9 cellular contexts compared by ENCODE assay signal in genomic region chr17:74442670-74443515, GRCh38. TPM values are rescaled to one million over a fixed set of nuclear protein-coding genes. Genes with fewer than 3 reads are reported as not detected.
DNase-seq lines count a peak whose midpoint lies in the region; ATAC-seq and TF ChIP-seq lines count a peak whose summit lies in the region.
"Had no signal": no experiment of that assay in that cellular context is flagged by ENCODE, and none has a peak within 500 bp of the region (broad histone marks: within the 10 kb centered on the region; RNA-seq: fewer than 3 reads in every experiment).

No MANE protein-coding gene starts in this region.

- H3K27ac ChIP-seq in duodenal mucosa (ENCODE audit: low read depth, low read length) (peak overlapping the region; percentile 96), upper lobe of right lung (peak overlapping the region; percentile 86)

- TF ChIP-seq CTCF in upper lobe of right lung (IDR thresholded peaks at IDR 0.05) = no peak

- H3K27me3 ChIP-seq in duodenal mucosa (ENCODE audit: control insufficient read depth in 1 of 2, insufficient read depth in 2 of 2, low read length in 2 of 2) (no peaks in the 10 kb centered on the region), upper lobe of right lung (no peaks in the 10 kb centered on the region)

- H3K4me1 ChIP-seq in duodenal mucosa (ENCODE audit: control insufficient read depth in 1 of 2, insufficient read depth in 2 of 2, low read length in 2 of 2) (peaks cover 22 to 27% of the 10 kb centered on the region in 2 donors), upper lobe of right lung (peaks cover 53% of the 10 kb centered on the region)

- peak overlapping the region; percentile 61 to 73 for H3K9ac ChIP-seq in duodenal mucosa (ENCODE audit: low read depth in 1 of 2, low read length in 2 of 2)

- H3K9me3 ChIP-seq in duodenal mucosa (ENCODE audit: control insufficient read depth in 1 of 2, low read length in 2 of 2) = peaks cover 0 to 1% of the 10 kb centered on the region in 2 donors
- no peaks in the 10 kb centered on the region for H3K9me3 ChIP-seq in upper lobe of right lung

- peak overlapping the region; percentile 43 to 61 for H3K4me3 ChIP-seq in duodenal mucosa (ENCODE audit: low read depth in 1 of 2, low read length in 2 of 2)
- H3K4me3 ChIP-seq in upper lobe of right lung = peak overlapping the region; percentile 31

- H3K36me3 ChIP-seq in duodenal mucosa (ENCODE audit: control insufficient read depth in 1 of 2, insufficient read depth in 2 of 2, low read length in 2 of 2) (peaks cover 0 to 19% of the 10 kb centered on the region in 2 donors), upper lobe of right lung (peaks cover 7% of the 10 kb centered on the region)

- intact Hi-C loops in upper lobe of right lung (cut with DNase I) = no loop called here

- ATAC-seq in HG03095 (IDR thresholded peaks at IDR 0.05; ENCODE audit: unreplicated experiment) (peak; percentile 56), upper lobe of right lung (peak; percentile 85)

- DNase-seq in NCI-H1417 (lab: John Stamatoyannopoulos, UW) = peak; percentile 71 to 77 (median 74)
- no peak for DNase-seq in NCI-H1417 treated with DMSO at 0.1 percent for 48 hours (lab: John Stamatoyannopoulos, UW)
- DNase-seq in NOMO-1 (lab: John Stamatoyannopoulos, UW; ENCODE audit: unreplicated experiment in 2 of 2) = peak; percentile 91 to 94
- DNase-seq in mesenteric fat pad (ENCODE audit: low spot score) = peak; percentile 95
- DNase-seq in upper lobe of right lung = peak; percentile 91
- no peak for DNase-seq in stimulated activated naive CD4-positive, alpha-beta T cell treated with Interleukin-2 at 50 U/mL for 16 hours (lab: John Stamatoyannopoulos, UW)

RNA-seq across cellular contexts. Expression of gene GPRC5C, which starts 11.0 kb away (rescaled TPM):
- 17.9 TPM for total RNA-seq in mesenteric fat pad
- 48.6 TPM for total RNA-seq in upper lobe of right lung
- total RNA-seq: pulmonary artery endothelial cell had no signal

RNA-seq across cellular contexts. Expression of gene CD300A, which starts 23.5 kb away (rescaled TPM):
- total RNA-seq in mesenteric fat pad (19.0 TPM), upper lobe of right lung (17.5 TPM)
- total RNA-seq: pulmonary artery endothelial cell had no signal

Comparison
In these comparisons a context has a peak if more than half of its experiments do, and no peak if none do; other contexts are left out.
1. DNase-seq: peak in NCI-H1417 (3 of 3), NOMO-1 (2 of 2), mesenteric fat pad (single experiment) and upper lobe of right lung (single experiment); none in NCI-H1417 treated with DMSO at 0.1 percent for 48 hours (single experiment) and stimulated activated naive CD4-positive, alpha-beta T cell treated with Interleukin-2 at 50 U/mL for 16 hours (single experiment).